27 cellular contexts compared by ENCODE assay signal in genomic region chr19:18618236-18618635, GRCh38.
"Had no signal": no experiment of that assay in that cellular context is flagged by ENCODE, and none has a peak within 500 bp of the region (broad histone marks: within the 10 kb centered on the region; RNA-seq: fewer than 3 reads in every experiment).

No MANE protein-coding gene starts in this region.

- ATAC-seq: stimulated activated effector memory CD8-positive, alpha-beta T cell treated with anti-CD3 and anti-CD28 coated beads, Interleukin-12 subunit alpha, Interleukin-12 subunit beta, amount 100 ng/mL, for 72 hours; stimulated activated memory B cell treated with anti-CD40 and anti-IgM and Interleukin-4, amounts not matched to agents 10 μg/mL and 1 μg/mL and 100 μg/mL, for 72 hours; stimulated activated naive B cell treated with anti-CD40 and anti-IgM and Interleukin-4, amounts not matched to agents 10 μg/mL and 1 μg/mL and 100 μg/mL, for 72 hours; stimulated activated naive CD8-positive, alpha-beta T cell treated with anti-CD3 and anti-CD28 coated beads, Interleukin-15, amount 100 ng/mL, for 72 hours; stimulated activated naive CD8-positive, alpha-beta T cell treated with anti-CD3 and anti-CD28 coated beads, Interleukin-15, Interleukin-2, amounts not matched to agents 100 U/mL and 50 U/mL, for 24 hours; upper lobe of right lung had no signal

- DNase-seq: stimulated activated CD4-positive, alpha-beta T cell treated with anti-CD3 and anti-CD28 coated beads, Interleukin-2, amount 100 ng/mL, for 48 hours; stimulated activated CD4-positive, alpha-beta T cell treated with anti-CD3 and anti-CD28 coated beads, Interleukin-4, amount 100 ng/mL, for 1 hour; stimulated activated CD4-positive, alpha-beta T cell treated with anti-CD3 and anti-CD28 coated beads, Interleukin-4, amount 100 ng/mL, for 24 hours; stimulated activated CD4-positive, alpha-beta T cell treated with anti-CD3 and anti-CD28 coated beads, Interleukin-4, amount 100 ng/mL, for 4 hours; stimulated activated CD8-positive, alpha-beta memory T cell treated with anti-CD3 and anti-CD28 coated beads, Interleukin-4, amount 100 ng/mL, for 48 hours; stimulated activated naive B cell treated with anti-CD40 and anti-IgM and Interleukin-4, amounts not matched to agents 10 μg/mL and 1 μg/mL and 100 μg/mL, for 72 hours; stimulated activated naive CD4-positive, alpha-beta T cell; stimulated activated naive CD4-positive, alpha-beta T cell treated with Interleukin-2 at 50 U/mL for 16 hours; stimulated activated naive CD8-positive, alpha-beta T cell treated with anti-CD3 and anti-CD28 coated beads, Interleukin-15, amount 100 ng/mL, for 72 hours; stimulated activated naive CD8-positive, alpha-beta T cell treated with anti-CD3 and anti-CD28 coated beads, Interleukin-15, Interleukin-2, amounts not matched to agents 100 U/mL and 50 U/mL, for 24 hours; stomach; substantia nigra; testis; thyroid gland; tibial artery; transverse colon; trophoblast cell; upper lobe of left lung; upper lobe of right lung; uterus had no signal

- H3K4me1 ChIP-seq: testis, thyroid gland, upper lobe of right lung, uterus had no signal

- FAIRE-seq: urothelium cell line had no signal

- H3K36me3 ChIP-seq: stomach, suprapubic skin, thoracic aorta, thyroid gland, tibial artery, tibial nerve, transverse colon, upper lobe of left lung, upper lobe of right lung, uterus, vagina had no signal

- H3K4me3 ChIP-seq: stomach, suprapubic skin, testis, thoracic aorta, thyroid gland, tibial artery, tibial nerve, transverse colon, upper lobe of left lung, upper lobe of right lung, uterus, vagina had no signal

- H3K27ac ChIP-seq: stomach, suprapubic skin, testis, thoracic aorta, thyroid gland, tibial artery, tibial nerve, transverse colon, upper lobe of left lung, upper lobe of right lung, uterus, vagina had no signal

- H3K9me3 ChIP-seq: stomach, suprapubic skin, testis, thoracic aorta, thyroid gland, tibial artery, tibial nerve, transverse colon, upper lobe of left lung, upper lobe of right lung, uterus, vagina had no signal

- H3K27me3 ChIP-seq: testis, uterus, vagina had no signal
